ENCODE assay signal across 30 cellular contexts in the genomic region with DNA sequence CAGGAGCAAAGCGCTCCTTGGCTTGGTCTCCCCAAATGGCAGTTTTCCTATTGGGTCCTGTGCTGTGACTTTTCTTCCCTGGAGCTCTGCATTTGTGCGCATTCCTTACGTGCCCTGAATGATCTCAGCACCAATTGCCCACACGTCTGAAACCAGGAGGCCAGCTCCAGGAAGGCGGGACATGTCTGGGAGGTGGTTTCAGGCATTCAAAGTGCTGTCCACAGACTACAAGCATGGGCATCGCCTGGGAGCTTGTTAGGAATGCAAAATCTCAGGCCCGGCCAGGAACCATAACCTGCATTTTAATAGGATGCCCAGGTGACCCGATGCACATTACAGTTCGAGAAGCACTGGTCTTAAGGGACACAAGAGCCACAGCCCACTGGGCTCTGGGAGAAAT.
"Had no signal": no experiment of that assay in that cellular context is flagged by ENCODE, and none has a peak within 500 bp of the region (broad histone marks: within the 10 kb centered on the region; RNA-seq: fewer than 3 reads in every experiment).

No MANE protein-coding gene starts in this region.

- H3K4me3 ChIP-seq: pancreas, psoas muscle, right lobe of liver, sigmoid colon, spleen, suprapubic skin, testis, tibial artery, transverse colon, upper lobe of left lung, vagina had no signal

- H3K9me3 ChIP-seq: neutrophil, pancreas, psoas muscle, right lobe of liver, sigmoid colon, spleen, suprapubic skin, testis, tibial artery, transverse colon, upper lobe of left lung, vagina had no signal

- H3K36me3 ChIP-seq: neutrophil, pancreas, right lobe of liver, sigmoid colon, spleen, suprapubic skin, tibial artery, transverse colon, upper lobe of left lung, vagina had no signal

- H3K36me3 Mint-ChIP-seq: naive thymus-derived CD8-positive, alpha-beta T cell; natural killer cell treated with Interleukin-12 subunit alpha and Interleukin-12 subunit beta and Interleukin-15 and Interleukin-18, amount 100 ng/mL, for 72 hours; stimulated activated memory B cell treated with anti-CD40 and anti-IgM and Interleukin-4, amounts not matched to agents 10 μg/mL and 1 μg/mL and 100 μg/mL, for 72 hours had no signal

- H3K9me3 Mint-ChIP-seq: naive thymus-derived CD8-positive, alpha-beta T cell; natural killer cell treated with Interleukin-12 subunit alpha and Interleukin-12 subunit beta and Interleukin-15 and Interleukin-18, amount 100 ng/mL, for 72 hours; nephron progenitor cell; neural crest cell; stimulated activated memory B cell treated with anti-CD40 and anti-IgM and Interleukin-4, amounts not matched to agents 10 μg/mL and 1 μg/mL and 100 μg/mL, for 72 hours; stimulated activated naive CD8-positive, alpha-beta T cell treated with anti-CD3 and anti-CD28 coated beads, Interleukin-15, amount 100 ng/mL, for 72 hours had no signal

- ATAC-seq: naive thymus-derived CD8-positive, alpha-beta T cell; natural killer cell treated with Interleukin-12 subunit alpha and Interleukin-12 subunit beta and Interleukin-15 and Interleukin-18, amount 100 ng/mL, for 72 hours; pancreas; psoas muscle; right cardiac atrium; right lobe of liver; stimulated activated memory B cell treated with anti-CD40 and anti-IgM and Interleukin-4, amounts not matched to agents 10 μg/mL and 1 μg/mL and 100 μg/mL, for 72 hours; stimulated activated naive CD8-positive, alpha-beta T cell treated with anti-CD3 and anti-CD28 coated beads, Interleukin-15, amount 100 ng/mL, for 72 hours; stimulated activated naive CD8-positive, alpha-beta T cell treated with anti-CD3 and anti-CD28 coated beads, Interleukin-15, Interleukin-2, amounts not matched to agents 100 U/mL and 50 U/mL, for 24 hours had no signal

- H3K27ac Mint-ChIP-seq: natural killer cell treated with Interleukin-12 subunit alpha and Interleukin-12 subunit beta and Interleukin-15 and Interleukin-18, amount 100 ng/mL, for 72 hours; nephron progenitor cell; progenitor cell of endocrine pancreas; stimulated activated memory B cell treated with anti-CD40 and anti-IgM and Interleukin-4, amounts not matched to agents 10 μg/mL and 1 μg/mL and 100 μg/mL, for 72 hours; stimulated activated naive CD8-positive, alpha-beta T cell treated with anti-CD3 and anti-CD28 coated beads, Interleukin-15, amount 100 ng/mL, for 72 hours had no signal

- H3K4me1 Mint-ChIP-seq: naive thymus-derived CD8-positive, alpha-beta T cell; stimulated activated memory B cell treated with anti-CD40 and anti-IgM and Interleukin-4, amounts not matched to agents 10 μg/mL and 1 μg/mL and 100 μg/mL, for 72 hours; stimulated activated naive CD8-positive, alpha-beta T cell treated with anti-CD3 and anti-CD28 coated beads, Interleukin-15, amount 100 ng/mL, for 72 hours had no signal

- DNase-seq: naive thymus-derived CD8-positive, alpha-beta T cell; nephron progenitor cell; nucleus accumbens; pancreas; psoas muscle; right cardiac atrium; right lobe of liver; sigmoid colon; small intestine; spleen; stimulated activated CD4-positive, alpha-beta T cell treated with anti-CD3 and anti-CD28 coated beads, Interleukin-12 subunit alpha, Interleukin-12 subunit beta, amount 100 ng/mL, for 4 hours; stimulated activated CD4-positive, alpha-beta T cell treated with anti-CD3 and anti-CD28 coated beads, Interleukin-1b, Interleukin-23, amount 100 ng/mL, for 48 hours; stimulated activated CD4-positive, alpha-beta T cell treated with anti-CD3 and anti-CD28 coated beads, Interleukin-4, amount 100 ng/mL, for 1 hour; stimulated activated CD4-positive, alpha-beta T cell treated with anti-CD3 and anti-CD28 coated beads, Interleukin-4, amount 100 ng/mL, for 4 hours; stimulated activated CD8-positive, alpha-beta memory T cell treated with anti-CD3 and anti-CD28 coated beads, Interleukin-4, amount 100 ng/mL, for 48 hours; stimulated activated naive CD4-positive, alpha-beta T cell; stimulated activated naive CD8-positive, alpha-beta T cell treated with anti-CD3 and anti-CD28 coated beads, Interleukin-15, amount 100 ng/mL, for 72 hours; stimulated activated naive CD8-positive, alpha-beta T cell treated with anti-CD3 and anti-CD28 coated beads, Interleukin-15, Interleukin-2, amounts not matched to agents 100 U/mL and 50 U/mL, for 24 hours; substantia nigra; testis; tibial artery; transverse colon; upper lobe of left lung had no signal

- H3K27ac ChIP-seq: neutrophil, pancreas, psoas muscle, right lobe of liver, sigmoid colon, spleen, suprapubic skin, testis, tibial artery, upper lobe of left lung, vagina had no signal

- H3K4me1 ChIP-seq: pancreas, psoas muscle, right lobe of liver, spleen, upper lobe of left lung had no signal

- H3K27me3 ChIP-seq: pancreas, right lobe of liver, sigmoid colon, suprapubic skin, testis, tibial artery, transverse colon, upper lobe of left lung, vagina had no signal

- H3K4me3 Mint-ChIP-seq: naive thymus-derived CD8-positive, alpha-beta T cell; natural killer cell treated with Interleukin-12 subunit alpha and Interleukin-12 subunit beta and Interleukin-15 and Interleukin-18, amount 100 ng/mL, for 72 hours; nephron progenitor cell; neural crest cell; stimulated activated memory B cell treated with anti-CD40 and anti-IgM and Interleukin-4, amounts not matched to agents 10 μg/mL and 1 μg/mL and 100 μg/mL, for 72 hours; stimulated activated naive CD8-positive, alpha-beta T cell treated with anti-CD3 and anti-CD28 coated beads, Interleukin-15, amount 100 ng/mL, for 72 hours had no signal
